Comparison of ENCODE assay signal across 16 cellular contexts in the genomic region with DNA sequence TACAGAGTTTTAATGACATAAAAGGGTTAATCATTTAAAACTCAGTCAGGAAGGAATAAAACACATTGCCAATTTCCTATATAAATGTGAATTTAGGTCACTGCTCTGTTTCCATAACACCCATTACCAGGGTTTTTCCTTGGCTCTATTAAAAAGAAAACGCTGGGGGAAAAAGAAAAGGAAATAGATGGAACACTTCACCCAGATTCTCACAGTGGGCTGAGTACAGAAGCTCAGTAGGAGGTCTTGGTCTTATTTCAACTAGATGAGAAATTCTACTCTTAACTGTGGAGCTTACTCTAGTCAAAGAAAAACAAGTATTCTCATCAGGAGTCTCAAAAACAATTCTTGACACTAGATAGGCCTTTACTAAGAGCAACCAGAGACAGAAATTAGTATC. TPM values are rescaled to one million over a fixed set of nuclear protein-coding genes. Genes with fewer than 3 reads are reported as not detected.
A peak's percentile ranks its signal among the peaks of the same experiment; 100 is the strongest.
DNase-seq lines count a peak whose midpoint lies in the region; ATAC-seq and TF ChIP-seq lines count a peak whose summit lies in the region.
"Had no signal": no experiment of that assay in that cellular context is flagged by ENCODE, and none has a peak within 500 bp of the region (broad histone marks: within the 10 kb centered on the region; RNA-seq: fewer than 3 reads in every experiment).

No MANE protein-coding gene starts in this region.

- TF ChIP-seq CTCF in choroid plexus epithelial cell (conservative IDR thresholded peaks at IDR 0.05; ENCODE audit: low read depth, low read length): no peak

- H3K27ac ChIP-seq in angular gyrus (ENCODE audit: low read depth, low read length): peak overlapping the region; percentile 33

- DNase-seq in choroid plexus epithelial cell (ENCODE audit: low read depth) (peak; percentile 90), lung microvascular endothelial cell (ENCODE audit: low read depth in 2 of 2) (peak; percentile 4 to 60), smooth muscle cell of the brain vasculature (ENCODE audit: low read depth, low spot score) (peak; percentile 75), DMS114 treated with DMSO at 0.1 percent for 48 hours (lab: John Stamatoyannopoulos, UW; ENCODE audit: unreplicated experiment) (no peak), NCI-H748 treated with DMSO at 0.1 percent for 48 hours (lab: John Stamatoyannopoulos, UW) (no peak)
- DNase-seq: CD8-positive, alpha-beta T cell; NCI-H1694 treated with DMSO at 0.1 percent for 48 hours; NCI-H446 treated with DMSO at 0.1 percent for 48 hours; NCI-H774; SK-N-SH had no signal

- H3K4me3 ChIP-seq in choroid plexus epithelial cell (ENCODE audit: low read depth, low read length): no peak overlapping the region
- H3K4me3 ChIP-seq: HAP-1 had no signal

- ATAC-seq in GM19324 (IDR thresholded peaks at IDR 0.05; ENCODE audit: low FRiP score, unreplicated experiment) (no peak), HG03045 (IDR thresholded peaks at IDR 0.05; ENCODE audit: unreplicated experiment) (no peak)
- ATAC-seq: CD8-positive, alpha-beta T cell; Right ventricle myocardium inferior had no signal

RNA-seq across cellular contexts. Expression of a gene that starts 36.5 kb away (rescaled TPM):
- total RNA-seq in lung microvascular endothelial cell: 141 and 146 TPM in 2 replicates

RNA-seq across cellular contexts. Expression of a gene that starts 36.8 kb away (rescaled TPM):
- total RNA-seq in lung microvascular endothelial cell: 14.6 and 19.2 TPM in 2 replicates

RNA-seq across cellular contexts. Expression of a gene that starts 38.1 kb away (rescaled TPM):
- total RNA-seq in lung microvascular endothelial cell: not detected in 2 replicates
- total RNA-seq: CD8-positive, alpha-beta T cell; HT-29; Right ventricle myocardium inferior had no signal

Comparison
In these comparisons a context has a peak if more than half of its experiments do, and no peak if none do; other contexts are left out.
1. DNase-seq: peak in choroid plexus epithelial cell (single experiment), lung microvascular endothelial cell (2 of 2) and smooth muscle cell of the brain vasculature (single experiment); none in DMS114 treated with DMSO at 0.1 percent for 48 hours (single experiment) and NCI-H748 treated with DMSO at 0.1 percent for 48 hours (single experiment).